1 cellular context compared by ENCODE assay signal in genomic region chr10:51204076-51204475, GRCh38.
TF ChIP-seq lines count a peak whose summit lies in the region.

No MANE protein-coding gene starts in this region.

TF ChIP-seq in WTC11, 78 proteins besides CTCF, POLR2A, EP300 and RAD21 (continued from another document):
- no peak for TF ChIP-seq CDX4 (CRISPR knock-in tag; IDR thresholded peaks at IDR 0.05; ENCODE audit: borderline replicate concordance)
- TF ChIP-seq E2F1 (CRISPR knock-in tag; IDR thresholded peaks at IDR 0.05): no peak
- no peak for TF ChIP-seq HMGA2 (CRISPR knock-in tag; IDR thresholded peaks at IDR 0.05)
- TF ChIP-seq ZNF138 (CRISPR knock-in tag; conservative IDR thresholded peaks at IDR 0.05): no peak
- no peak for TF ChIP-seq USF1 (CRISPR knock-in tag; IDR thresholded peaks at IDR 0.05)
- no peak for TF ChIP-seq MAX (CRISPR knock-in tag; IDR thresholded peaks at IDR 0.05)
- TF ChIP-seq RELA (CRISPR knock-in tag; IDR thresholded peaks at IDR 0.05; ENCODE audit: borderline replicate concordance): no peak
- no peak for TF ChIP-seq ZNF232 (CRISPR knock-in tag; IDR thresholded peaks at IDR 0.05)
- TF ChIP-seq NFATC4 (CRISPR knock-in tag; IDR thresholded peaks at IDR 0.05): no peak
- TF ChIP-seq MXD4 (CRISPR knock-in tag; IDR thresholded peaks at IDR 0.05; ENCODE audit: borderline replicate concordance): no peak
- TF ChIP-seq GTF2I (CRISPR knock-in tag; conservative IDR thresholded peaks at IDR 0.05): no peak
